Comparison of ENCODE assay signal across 25 cellular contexts in the genomic region with DNA sequence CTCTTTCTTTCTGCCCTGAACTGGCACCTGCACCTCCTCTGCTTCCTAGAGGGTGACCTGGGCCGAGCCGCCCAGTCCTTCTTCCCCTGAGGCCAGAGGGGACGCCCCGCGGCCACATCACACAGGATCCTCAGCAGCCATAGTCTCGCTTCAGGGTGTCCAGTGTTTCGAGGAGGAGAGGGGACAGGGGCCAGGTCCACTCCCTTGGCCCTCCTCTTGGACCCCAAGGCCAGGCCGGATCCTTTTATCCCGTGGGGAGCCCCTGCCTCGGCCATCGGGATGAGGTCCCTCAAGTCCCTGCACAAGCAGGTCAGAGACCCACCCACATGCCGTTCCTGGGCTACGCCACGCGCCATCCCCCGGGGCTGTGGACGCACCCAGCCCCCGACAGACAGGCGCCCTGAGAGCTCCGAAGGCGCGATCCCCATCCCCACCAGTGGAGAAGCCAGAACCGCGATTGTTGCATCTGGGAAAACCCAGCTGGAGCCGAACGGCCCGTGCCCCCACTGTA. TPM values are rescaled to one million over a fixed set of nuclear protein-coding genes. Genes with fewer than 3 reads are reported as not detected.
DNase-seq lines count a peak whose midpoint lies in the region; ATAC-seq, FAIRE-seq and TF ChIP-seq lines count a peak whose summit lies in the region.
"Had no signal": no experiment of that assay in that cellular context is flagged by ENCODE, and none has a peak within 500 bp of the region (broad histone marks: within the 10 kb centered on the region; RNA-seq: fewer than 3 reads in every experiment).

No MANE protein-coding gene starts in this region.

- no peak overlapping the region for H4K91ac ChIP-seq in trophoblast cell (ENCODE audit: low read depth, low read length)

- H3K4ac ChIP-seq in trophoblast cell (ENCODE audit: low read depth, low read length), result no peak overlapping the region

- H2BK120ac ChIP-seq in trophoblast cell (ENCODE audit: insufficient read depth, low read length, poor library complexity), result no peak overlapping the region

- no peaks in the 10 kb centered on the region for H3K27me3 ChIP-seq in trophoblast cell (ENCODE audit: insufficient read depth, low read length)
- H3K27me3 ChIP-seq: BE2C, vagina had no signal

- no peak overlapping the region for H3K23ac ChIP-seq in trophoblast cell (ENCODE audit: low read length)

- ATAC-seq in HG02970 (IDR thresholded peaks at IDR 0.05; ENCODE audit: low FRiP score, unreplicated experiment), result no peak
- ATAC-seq: activated CD8-positive, alpha-beta memory T cell treated with anti-CD3 and anti-CD28 coated beads, Interleukin-2, amount 10 ng/mL, durations not matched to agents 7 days and 5 days; activated T-cell treated with anti-CD3 and anti-CD28 coated beads, Interleukin-2, amount 50 U/mL, for 4 hours had no signal

- peak overlapping the region; percentile 43 for H4K12ac ChIP-seq in trophoblast cell (ENCODE audit: low read depth, low read length)

- H2AFZ ChIP-seq in trophoblast cell (ENCODE audit: insufficient read depth, low read length, poor library complexity), result no peak overlapping the region

- peaks cover 0 to 3% of the 10 kb centered on the region in 2 experiments for H3K36me3 ChIP-seq in trophoblast cell (ENCODE audit: control insufficient read depth in 1 of 2, insufficient read depth in 2 of 2, low read length in 2 of 2)
- H3K36me3 ChIP-seq: BE2C, vagina had no signal

- WGBS in trophoblast cell (ENCODE audit: extremely low coverage, insufficient coverage, insufficient read length), result no CpG with 5 or more reads among the region's 27 CpGs

- no peak overlapping the region for H3K4me2 ChIP-seq in trophoblast cell (ENCODE audit: low read length)

- no peak overlapping the region for H3K14ac ChIP-seq in trophoblast cell (ENCODE audit: low read length)

- TF ChIP-seq CTCF in C4-2B (conservative IDR thresholded peaks at IDR 0.05) (no peak), GM10266 (IDR thresholded peaks at IDR 0.05; ENCODE audit: control insufficient read depth, insufficient read depth, low read depth, missing control alignments) (no peak)

- H2BK5ac ChIP-seq in trophoblast cell (ENCODE audit: low read depth, low read length, poor library complexity), result no peak overlapping the region

- H3K4me3 ChIP-seq in trophoblast cell (ENCODE audit: low read depth, low read length), result no peak overlapping the region
- H3K4me3 ChIP-seq: lung, thoracic aorta, vagina had no signal

- H2BK12ac ChIP-seq in trophoblast cell (ENCODE audit: low read length), result no peak overlapping the region

- H2AK5ac ChIP-seq in trophoblast cell (ENCODE audit: low read length), result no peak overlapping the region

- no peak overlapping the region for H4K8ac ChIP-seq in trophoblast cell (ENCODE audit: low read depth, low read length)

- peaks cover 2% of the 10 kb centered on the region for H3K9me3 ChIP-seq in trophoblast cell (ENCODE audit: insufficient read depth, low read depth, low read length)
- H3K9me3 ChIP-seq: BE2C, thoracic aorta, vagina had no signal

- H3K79me2 ChIP-seq in trophoblast cell (ENCODE audit: control insufficient read depth, insufficient read depth, low read length, poor library complexity), result no peaks in the 10 kb centered on the region

- FAIRE-seq in urothelium cell line (lab: Jason Lieb, UNC), result no peak
- FAIRE-seq: islet of Langerhans had no signal

- H3K9ac ChIP-seq in trophoblast cell (ENCODE audit: low read length), result no peak overlapping the region

- H3K18ac ChIP-seq in trophoblast cell (ENCODE audit: low read length), result no peak overlapping the region

- H3K4me1 ChIP-seq in trophoblast cell (ENCODE audit: control insufficient read depth in 1 of 2, insufficient read depth in 2 of 2, low read length in 2 of 2), result peaks cover 7 to 8% of the 10 kb centered on the region in 2 experiments
- H3K4me1 ChIP-seq: BE2C had no signal

- H3K79me1 ChIP-seq in trophoblast cell (ENCODE audit: low read length), result no peaks in the 10 kb centered on the region

- peak; percentile 23 for DNase-seq in GM10266 (ENCODE audit: extremely low spot score)
- DNase-seq in islet precursor cell, result peak; percentile 46
- DNase-seq in trophoblast cell, result peak in 1 of 2 donors; percentile 15
- DNase-seq in urothelium cell line (ENCODE audit: low spot score), result no peak
- DNase-seq in COR-L47 (lab: John Stamatoyannopoulos, UW), result no peak
- DNase-seq: activated CD4-positive, CD25-positive, alpha-beta regulatory T cell; activated CD8-positive, alpha-beta memory T cell treated with anti-CD3 and anti-CD28 coated beads, Interleukin-2, amount 10 ng/mL, durations not matched to agents 7 days and 5 days; activated naive CD4-positive, alpha-beta T cell treated with Interleukin-2 at 50 U/mL for 16 hours; activated T-cell treated with anti-CD3 and anti-CD28 coated beads, Interleukin-2, amount 50 U/mL, for 4 hours; BE2C; dermis blood vessel endothelial cell; HCEC 1CT; MV-4-11; NCI-H1436; NCI-H2107; NCI-H748 treated with DMSO at 0.1 percent for 48 hours; nucleus accumbens; stimulated activated CD4-positive, alpha-beta T cell treated with anti-CD3 and anti-CD28 coated beads, Interleukin-2, amount 100 ng/mL, for 24 hours had no signal

- H3K27ac ChIP-seq in C4-2B, result peak overlapping the region; percentile 97
- H3K27ac ChIP-seq in trophoblast cell (ENCODE audit: low read depth, low read length), result no peak overlapping the region
- H3K27ac ChIP-seq: thoracic aorta, vagina had no signal

RNA-seq across cellular contexts. Expression of a gene that starts 3.6 kb away (rescaled TPM):
- polyA plus RNA-seq in trophoblast cell (2013), result 20.7 and 22.5 TPM in 2 replicates
- polyA plus RNA-seq: CD8-positive, alpha-beta memory T cell had no signal

RNA-seq across cellular contexts. Expression of a gene that starts 37.2 kb away (rescaled TPM):
- polyA plus RNA-seq in trophoblast cell (2013), result 4.5 and 4.7 TPM in 2 replicates

Comparison
In these comparisons a context has a peak if more than half of its experiments do, and no peak if none do; other contexts are left out.
1. DNase-seq: peak in GM10266 (single experiment) and islet precursor cell (single experiment); none in urothelium cell line (single experiment) and COR-L47 (single experiment).